In the genomic region with DNA sequence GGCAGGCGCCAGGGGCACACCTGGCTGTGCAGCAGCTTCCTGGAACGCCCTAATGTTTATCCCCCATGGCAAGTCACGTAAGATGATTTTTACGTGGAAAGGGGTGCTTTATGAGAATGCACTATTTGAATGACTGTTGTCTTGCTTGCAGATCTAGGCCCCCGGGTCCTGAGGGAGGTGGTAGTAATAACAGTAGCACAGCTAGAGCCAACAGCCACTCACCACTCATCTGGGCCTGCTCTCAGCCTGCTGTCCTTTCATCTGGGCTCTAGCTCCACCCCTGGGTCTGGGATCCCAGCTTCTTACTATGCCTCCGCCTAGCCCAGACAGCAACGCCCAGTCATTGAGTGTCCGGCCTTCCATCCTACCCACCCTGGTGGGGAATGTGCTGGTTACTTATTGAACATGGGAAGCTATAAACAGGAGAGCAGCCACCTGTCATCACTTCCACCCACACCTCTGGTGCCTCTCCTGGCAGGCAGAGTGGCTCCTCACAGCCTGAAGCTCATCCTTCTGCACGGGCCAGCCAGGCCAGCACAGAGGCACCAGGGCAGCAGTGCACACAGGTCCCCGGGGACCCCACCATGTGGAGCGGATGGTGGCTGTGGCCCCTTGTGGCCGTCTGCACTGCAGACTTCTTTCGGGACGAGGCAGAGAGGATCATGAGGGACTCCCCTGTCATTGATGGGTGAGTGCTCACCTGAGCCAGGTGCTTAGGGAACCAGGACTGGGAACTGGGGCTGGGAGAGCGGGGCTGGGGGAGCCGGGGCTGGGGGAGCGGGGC, we compare ENCODE assay signal across 1 cellular context.
TF ChIP-seq lines count a peak whose summit lies in the region.

No MANE protein-coding gene starts in this region.

TF ChIP-seq in HepG2, 621 proteins besides CTCF, POLR2A, EP300 and RAD21 (continues in another document):
- no peak for TF ChIP-seq ZBTB8A (CRISPR knock-in tag; IDR thresholded peaks at IDR 0.05; ENCODE audit: borderline replicate concordance, low read depth)
- TF ChIP-seq HNF1A (IDR thresholded peaks at IDR 0.05; ENCODE audit: low read depth) = peak; percentile 28; the same call in 1 of the 2 replicates
- no peak for TF ChIP-seq HNF1A (CRISPR knock-in tag; IDR thresholded peaks at IDR 0.05; ENCODE audit: borderline replicate concordance)
- TF ChIP-seq GFI1 (CRISPR knock-in tag; IDR thresholded peaks at IDR 0.05; ENCODE audit: borderline replicate concordance) = no peak
- TF ChIP-seq ZMYM3 (CRISPR knock-in tag; IDR thresholded peaks at IDR 0.05) = peak; percentile 82
- TF ChIP-seq ATF7 (IDR thresholded peaks at IDR 0.05) = no peak
- TF ChIP-seq ATF7 (CRISPR knock-in tag; IDR thresholded peaks at IDR 0.05) = no peak
- TF ChIP-seq ZXDC (CRISPR knock-in tag; IDR thresholded peaks at IDR 0.05) = no peak
- TF ChIP-seq ZNF280D (CRISPR knock-in tag; IDR thresholded peaks at IDR 0.05) = peak; percentile 90
- TF ChIP-seq, protein P1, sequence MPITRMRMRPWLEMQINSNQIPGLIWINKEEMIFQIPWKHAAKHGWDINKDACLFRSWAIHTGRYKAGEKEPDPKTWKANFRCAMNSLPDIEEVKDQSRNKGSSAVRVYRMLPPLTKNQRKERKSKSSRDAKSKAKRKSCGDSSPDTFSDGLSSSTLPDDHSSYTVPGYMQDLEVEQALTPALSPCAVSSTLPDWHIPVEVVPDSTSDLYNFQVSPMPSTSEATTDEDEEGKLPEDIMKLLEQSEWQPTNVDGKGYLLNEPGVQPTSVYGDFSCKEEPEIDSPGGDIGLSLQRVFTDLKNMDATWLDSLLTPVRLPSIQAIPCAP (CRISPR knock-in tag; IDR thresholded peaks at IDR 0.05; ENCODE audit: low read depth) = no peak
- TF ChIP-seq ZMAT3 (CRISPR knock-in tag; conservative IDR thresholded peaks at IDR 0.05) = no peak
- TF ChIP-seq MEF2D (CRISPR knock-in tag; IDR thresholded peaks at IDR 0.05) = 0 out of 2 replicates have a peak, but pooled peaks have one; percentile 32
- no peak for TF ChIP-seq LRRFIP1 (CRISPR knock-in tag; conservative IDR thresholded peaks at IDR 0.05)
- TF ChIP-seq, protein P2, sequence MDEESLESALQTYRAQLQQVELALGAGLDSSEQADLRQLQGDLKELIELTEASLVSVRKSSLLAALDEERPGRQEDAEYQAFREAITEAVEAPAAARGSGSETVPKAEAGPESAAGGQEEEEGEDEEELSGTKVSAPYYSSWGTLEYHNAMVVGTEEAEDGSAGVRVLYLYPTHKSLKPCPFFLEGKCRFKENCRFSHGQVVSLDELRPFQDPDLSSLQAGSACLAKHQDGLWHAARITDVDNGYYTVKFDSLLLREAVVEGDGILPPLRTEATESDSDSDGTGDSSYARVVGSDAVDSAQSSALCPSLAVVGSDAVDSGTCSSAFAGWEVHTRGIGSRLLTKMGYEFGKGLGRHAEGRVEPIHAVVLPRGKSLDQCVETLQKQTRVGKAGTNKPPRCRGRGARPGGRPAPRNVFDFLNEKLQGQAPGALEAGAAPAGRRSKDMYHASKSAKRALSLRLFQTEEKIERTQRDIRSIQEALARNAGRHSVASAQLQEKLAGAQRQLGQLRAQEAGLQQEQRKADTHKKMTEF (CRISPR knock-in tag; IDR thresholded peaks at IDR 0.05) = no peak
- TF ChIP-seq AKAP8 (CRISPR knock-in tag; IDR thresholded peaks at IDR 0.05) = no peak
- TF ChIP-seq ZNF781 (CRISPR knock-in tag; IDR thresholded peaks at IDR 0.05; ENCODE audit: borderline replicate concordance, not compliant biosample characterization) = peak; percentile 44
- peak; percentile 41; the same call in 1 of the 2 replicates for TF ChIP-seq SALL1 (CRISPR knock-in tag; IDR thresholded peaks at IDR 0.05)
- peak; percentile 24; the same call in 1 of the 2 replicates for TF ChIP-seq ZNF687 (CRISPR knock-in tag; IDR thresholded peaks at IDR 0.05)
- TF ChIP-seq ZNF644 (CRISPR knock-in tag; IDR thresholded peaks at IDR 0.05; ENCODE audit: low read depth) = no peak
- TF ChIP-seq CHD4 (IDR thresholded peaks at IDR 0.05; ENCODE audit: borderline replicate concordance, low read length) = 0 out of 2 replicates have a peak, but pooled peaks have one; percentile 21
- no peak for TF ChIP-seq TARDBP (CRISPR knock-in tag; IDR thresholded peaks at IDR 0.05)
- TF ChIP-seq NAIF1 (CRISPR knock-in tag; IDR thresholded peaks at IDR 0.05; ENCODE audit: borderline replicate concordance) = no peak
- TF ChIP-seq CAMTA2 (CRISPR knock-in tag; IDR thresholded peaks at IDR 0.05; ENCODE audit: borderline replicate concordance) = no peak
- no peak for TF ChIP-seq HHEX (CRISPR knock-in tag; IDR thresholded peaks at IDR 0.05)
- TF ChIP-seq FOXP1 (IDR thresholded peaks at IDR 0.05) = no peak
- TF ChIP-seq FOXP1 (CRISPR knock-in tag; IDR thresholded peaks at IDR 0.05) = no peak
- peak; percentile 40; the same call in 1 of the 2 replicates for TF ChIP-seq PITX1 (CRISPR knock-in tag; IDR thresholded peaks at IDR 0.05)
- 0 out of 2 replicates have a peak, but pooled peaks have one; percentile 33 for TF ChIP-seq ZBTB38 (CRISPR knock-in tag; IDR thresholded peaks at IDR 0.05)
- 0 out of 2 replicates have a peak, but pooled peaks have one; percentile 32 for TF ChIP-seq GZF1 (CRISPR knock-in tag; IDR thresholded peaks at IDR 0.05)
